In the genomic region with DNA sequence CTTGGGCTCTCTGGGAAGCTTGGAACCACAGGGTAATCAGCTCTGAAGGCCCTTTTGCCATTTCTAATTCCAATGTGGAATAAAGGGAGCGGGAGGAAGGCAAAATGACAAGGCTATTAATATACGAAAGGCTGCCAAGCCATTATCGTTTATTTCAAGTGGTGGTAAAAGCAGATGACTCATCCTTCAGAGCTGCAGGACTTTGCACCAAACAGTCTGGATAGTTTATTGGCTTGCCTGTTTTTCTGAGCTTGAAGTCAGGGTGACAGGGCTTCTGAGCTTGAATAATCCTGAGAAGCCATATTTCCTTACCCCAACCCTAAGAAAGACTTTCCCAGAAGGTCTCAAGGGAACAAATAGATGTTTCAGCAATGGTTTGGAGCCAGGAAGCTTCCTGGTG, we compare ENCODE assay signal across 11 cellular contexts. TPM values are rescaled to one million over a fixed set of nuclear protein-coding genes. Genes with fewer than 3 reads are reported as not detected.
A peak's percentile ranks its signal among the peaks of the same experiment; 100 is the strongest.
DNase-seq lines count a peak whose midpoint lies in the region; ATAC-seq and TF ChIP-seq lines count a peak whose summit lies in the region.
"Had no signal": no experiment of that assay in that cellular context is flagged by ENCODE, and none has a peak within 500 bp of the region (broad histone marks: within the 10 kb centered on the region; RNA-seq: fewer than 3 reads in every experiment).

No MANE protein-coding gene starts in this region.

- no peaks in the 10 kb centered on the region for H3K4me1 Mint-ChIP-seq in activated naive CD8-positive, alpha-beta T cell treated with anti-CD3 and anti-CD28 coated beads for 36 hours

- no peak overlapping the region for H3K27ac Mint-ChIP-seq in activated naive CD8-positive, alpha-beta T cell treated with anti-CD3 and anti-CD28 coated beads for 36 hours
- H3K27ac Mint-ChIP-seq: activated naive CD8-positive, alpha-beta T cell had no signal

- no peaks in the 10 kb centered on the region for H3K27me3 ChIP-seq in GM23248 (replicated peaks; ENCODE audit: insufficient read depth)

- peak overlapping the region; percentile 76 for H3K4me2 ChIP-seq in GM23248 (ENCODE audit: unreplicated experiment)

- WGBS in GM23248 (ENCODE audit: low coverage in 1 of 2, low lambda C conversion rate in 2 of 2, missing lambda C conversion rate in 2 of 2), 2 experiments: 0% methylated on average over 1 to 3 of the region's 3 CpGs

- no peak overlapping the region for H2AFZ ChIP-seq in GM23248

- no peak overlapping the region for H3K4me3 Mint-ChIP-seq in activated naive CD8-positive, alpha-beta T cell treated with anti-CD3 and anti-CD28 coated beads for 36 hours
- H3K4me3 Mint-ChIP-seq: activated naive CD8-positive, alpha-beta T cell had no signal

- ATAC-seq in GM21576 (IDR thresholded peaks at IDR 0.05; ENCODE audit: unreplicated experiment) (no peak), HG02623 (IDR thresholded peaks at IDR 0.05; ENCODE audit: unreplicated experiment) (no peak)

- no peaks in the 10 kb centered on the region for H3K9me2 ChIP-seq in GM23248 (ENCODE audit: insufficient read depth)

- H3K36me3 ChIP-seq in GM23248 (ENCODE audit: low read depth): no peaks in the 10 kb centered on the region

- H3K4me1 ChIP-seq in GM23248 (ENCODE audit: insufficient read depth): peaks cover 58% of the 10 kb centered on the region

- in situ Hi-C loops in GM23248 (cut with MboI): no loop called here

- H3K9ac ChIP-seq in GM23248: peak overlapping the region; percentile 54

- no peaks in the 10 kb centered on the region for H3K36me3 Mint-ChIP-seq in activated naive CD8-positive, alpha-beta T cell treated with anti-CD3 and anti-CD28 coated beads for 36 hours
- H3K36me3 Mint-ChIP-seq: activated naive CD8-positive, alpha-beta T cell had no signal

- H3K4me3 ChIP-seq in GM23248: 0 out of 2 replicates have a peak overlapping the region, but pooled peaks have one; percentile 15
- H3K4me3 ChIP-seq in retinal pigment epithelial cell (ENCODE audit: low read length): no peak overlapping the region

- no peaks in the 10 kb centered on the region for H3K9me3 ChIP-seq in GM23248 (ENCODE audit: low read depth)

- no peak for TF ChIP-seq CTCF in retinal pigment epithelial cell (conservative IDR thresholded peaks at IDR 0.05; ENCODE audit: low read depth, low read length)

- no peaks in the 10 kb centered on the region for H3K79me2 ChIP-seq in GM23248 (ENCODE audit: insufficient read depth)

- no peaks in the 10 kb centered on the region for H4K20me1 ChIP-seq in GM23248 (ENCODE audit: insufficient read depth)

- peak overlapping the region; percentile 70 for H3K27ac ChIP-seq in GM23248
- H3K27ac ChIP-seq: VCaP had no signal

- no peaks in the 10 kb centered on the region for H3K9me3 Mint-ChIP-seq in activated naive CD8-positive, alpha-beta T cell treated with anti-CD3 and anti-CD28 coated beads for 36 hours

- DNase-seq in GM23248 (peak; percentile 82), OCI-M1 (lab: John Stamatoyannopoulos, UW) (peak; percentile 33), fibroblast of gingiva (ENCODE audit: low read depth) (peak; percentile 61), retinal pigment epithelial cell (ENCODE audit: low read depth) (peak; percentile 63), cortex of kidney (lab: John Stamatoyannopoulos, UW) (no peak)
- no peak for DNase-seq in activated naive CD8-positive, alpha-beta T cell treated with anti-CD3 and anti-CD28 coated beads for 36 hours
- DNase-seq: NCI-H446 had no signal

- H3K27me3 Mint-ChIP-seq in activated naive CD8-positive, alpha-beta T cell treated with anti-CD3 and anti-CD28 coated beads for 36 hours: peaks cover 3% of the 10 kb centered on the region
- H3K27me3 Mint-ChIP-seq: activated naive CD8-positive, alpha-beta T cell had no signal

- peaks cover 51% of the 10 kb centered on the region for H3F3A ChIP-seq in GM23248 (ENCODE audit: insufficient read depth)

RNA-seq across cellular contexts. Expression of a gene that starts 7.7 kb away (rescaled TPM):
- total RNA-seq in GM23248 (2014; rRNA removed; shearing (Covaris generic)): 20.8 and 30.4 TPM in 2 replicates
- polyA plus RNA-seq in GM23248 (2016; fragmentation: Nextera tagmentation; extraction: Ambion mirVana): 13.0 and 19.4 TPM in 2 replicates
- total RNA-seq in activated naive CD8-positive, alpha-beta T cell treated with anti-CD3 and anti-CD28 coated beads for 36 hours: not detected

Comparison
In these comparisons a context has a peak if more than half of its experiments do, and no peak if none do; other contexts are left out.
1. DNase-seq: peak in GM23248 (single experiment), OCI-M1 (single experiment), fibroblast of gingiva (single experiment) and retinal pigment epithelial cell (single experiment); none in activated naive CD8-positive, alpha-beta T cell treated with anti-CD3 and anti-CD28 coated beads for 36 hours (single experiment) and cortex of kidney (single experiment).
2. RNA of a gene that starts 7.7 kb away (total RNA-seq): 20.8 to 30.4 TPM in GM23248; not detected in activated naive CD8-positive, alpha-beta T cell treated with anti-CD3 and anti-CD28 coated beads for 36 hours; every median in the first group is over 10 times any median in the second.